ENCODE assay signal across 8 cellular contexts in genomic region chr11:131246589-131247164, GRCh38.
A peak's percentile ranks its signal among the peaks of the same experiment; 100 is the strongest.
DNase-seq lines count a peak whose midpoint lies in the region; ATAC-seq and TF ChIP-seq lines count a peak whose summit lies in the region.

No MANE protein-coding gene starts in this region.

- CTCF ChIA-PET in activated CD8-positive, alpha-beta memory T cell treated with anti-CD3 and anti-CD28 coated beads, Interleukin-2, amount 10 ng/mL, durations not matched to agents 7 days and 5 days (lab: Charles Lee): no interaction called here

- intact Hi-C loops in left colon (cut with DNase I, micrococcal nuclease): no loop called here

- no peak overlapping the region for H3K4me3 ChIP-seq in HL-60 (replicated peaks; ENCODE audit: insufficient read depth, low read length)
- H3K4me3 ChIP-seq in astrocyte of the spinal cord (ENCODE audit: low read depth, low read length): no peak overlapping the region

- in situ Hi-C loops in astrocyte of the spinal cord (cut with HindIII; ENCODE audit: low sequenced_read_pairs): no loop called here

- H3K27ac ChIP-seq in HL-60 (replicated peaks): no peak overlapping the region

- H3K4me3 Mint-ChIP-seq in activated CD8-positive, alpha-beta memory T cell treated with anti-CD3 and anti-CD28 coated beads, Interleukin-2, amount 10 ng/mL, durations not matched to agents 7 days and 5 days: no peak overlapping the region

- peaks cover 9% of the 10 kb centered on the region for H3K27me3 Mint-ChIP-seq in activated CD8-positive, alpha-beta memory T cell treated with anti-CD3 and anti-CD28 coated beads, Interleukin-2, amount 10 ng/mL, durations not matched to agents 7 days and 5 days

- no peaks in the 10 kb centered on the region for H3K4me1 Mint-ChIP-seq in activated CD8-positive, alpha-beta memory T cell treated with anti-CD3 and anti-CD28 coated beads, Interleukin-2, amount 10 ng/mL, durations not matched to agents 7 days and 5 days

- no peaks in the 10 kb centered on the region for H3K36me3 Mint-ChIP-seq in activated CD8-positive, alpha-beta memory T cell treated with anti-CD3 and anti-CD28 coated beads, Interleukin-2, amount 10 ng/mL, durations not matched to agents 7 days and 5 days

- peak; percentile 74 for ATAC-seq in left colon
- no peak for ATAC-seq in activated CD8-positive, alpha-beta memory T cell treated with anti-CD3 and anti-CD28 coated beads, Interleukin-2, amount 10 ng/mL, durations not matched to agents 7 days and 5 days
- ATAC-seq in GM19452 (IDR thresholded peaks at IDR 0.05; ENCODE audit: unreplicated experiment): no peak
- no peak for ATAC-seq in GM18870 (IDR thresholded peaks at IDR 0.05; ENCODE audit: unreplicated experiment)

- TF ChIP-seq CTCF in HL-60 (IDR thresholded peaks at IDR 0.05; ENCODE audit: insufficient read depth, low read length) (peak; percentile 50), astrocyte of the spinal cord (IDR thresholded peaks at IDR 0.05; ENCODE audit: low read depth, low read length) (peak; percentile 51)

- H3K27me3 ChIP-seq in HL-60 (ENCODE audit: insufficient read depth, poor library complexity, severe bottlenecking): peaks cover 13% of the 10 kb centered on the region

- DNase-seq in C1 segment of cervical spinal cord (lab: John Stamatoyannopoulos, UW) (peak in 10 of 14 donors; percentile 8 to 69 (median 52)), HL-60 (ENCODE audit: low read depth in 1 of 2, low spot score in 1 of 2) (peak in 1 of 2 experiments; percentile 22), astrocyte of the spinal cord (ENCODE audit: low read depth, low spot score) (no peak), left colon (peak in 1 of 2 donors; percentile 54), NCI-H446 treated with DMSO at 0.1 percent for 48 hours (lab: John Stamatoyannopoulos, UW) (no peak)
- no peak for DNase-seq in activated CD8-positive, alpha-beta memory T cell treated with anti-CD3 and anti-CD28 coated beads, Interleukin-2, amount 10 ng/mL, durations not matched to agents 7 days and 5 days

- H3K27ac Mint-ChIP-seq in activated CD8-positive, alpha-beta memory T cell treated with anti-CD3 and anti-CD28 coated beads, Interleukin-2, amount 10 ng/mL, durations not matched to agents 7 days and 5 days: no peak overlapping the region

- no peaks in the 10 kb centered on the region for H3K9me3 Mint-ChIP-seq in activated CD8-positive, alpha-beta memory T cell treated with anti-CD3 and anti-CD28 coated beads, Interleukin-2, amount 10 ng/mL, durations not matched to agents 7 days and 5 days (ENCODE audit: low read depth)

Comparison
In these comparisons a context has a peak if more than half of its experiments do, and no peak if none do; other contexts are left out.
1. DNase-seq: peak in C1 segment of cervical spinal cord (10 of 14); none in astrocyte of the spinal cord (single experiment), activated CD8-positive, alpha-beta memory T cell treated with anti-CD3 and anti-CD28 coated beads, Interleukin-2, amount 10 ng/mL, durations not matched to agents 7 days and 5 days (single experiment) and NCI-H446 treated with DMSO at 0.1 percent for 48 hours (single experiment).